In the genomic region with DNA sequence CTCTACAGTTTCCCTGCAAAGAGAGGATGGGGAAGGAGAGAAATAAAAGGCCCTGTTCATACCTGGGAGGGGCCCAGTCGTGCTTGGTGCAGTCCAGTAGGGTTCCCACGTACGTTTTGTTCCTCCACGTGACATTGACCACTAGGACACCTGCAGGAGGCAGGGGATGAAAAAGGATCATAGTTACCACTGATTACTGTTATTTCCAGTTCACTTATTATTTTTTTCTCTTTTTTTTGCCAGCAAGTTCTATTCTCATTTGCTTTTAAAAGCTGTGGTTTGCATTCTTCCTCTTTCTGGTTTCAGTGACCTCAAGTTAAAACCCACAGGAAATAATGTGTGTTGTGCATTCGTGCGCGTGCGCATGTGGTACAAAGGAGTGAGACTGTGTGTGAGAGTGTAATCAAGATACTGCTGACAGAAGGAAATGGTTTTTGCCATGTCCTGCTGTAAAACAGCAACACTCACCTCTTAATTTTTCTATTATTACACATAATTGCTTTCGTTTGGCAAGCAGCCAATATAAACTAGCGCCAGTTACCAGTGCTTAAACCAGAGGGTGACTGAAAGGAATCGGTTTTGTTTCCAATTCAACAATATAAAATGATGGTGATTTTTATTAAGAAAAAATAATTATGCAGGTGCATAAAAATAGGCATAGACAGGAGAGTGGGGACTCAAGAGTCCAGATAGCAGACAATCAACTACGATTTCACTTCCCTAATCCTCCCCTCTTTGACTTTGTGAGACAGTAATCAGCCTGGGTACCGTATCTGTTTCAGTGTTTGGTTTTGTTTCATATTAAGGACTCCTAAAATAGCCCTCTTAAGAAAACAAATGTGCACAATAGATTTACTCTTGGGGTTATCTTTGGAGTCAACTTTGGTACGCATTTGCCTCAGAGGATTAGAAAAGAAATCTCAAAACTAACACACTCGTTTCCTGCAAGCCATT, we compare ENCODE assay signal across 8 cellular contexts.
DNase-seq lines count a peak whose midpoint lies in the region; ATAC-seq and TF ChIP-seq lines count a peak whose summit lies in the region.
"Had no signal": no experiment of that assay in that cellular context is flagged by ENCODE, and none has a peak within 500 bp of the region (broad histone marks: within the 10 kb centered on the region; RNA-seq: fewer than 3 reads in every experiment).

No MANE protein-coding gene starts in this region.

- DNase-seq in NCI-H2107 treated with DMSO at 0.1 percent for 48 hours (lab: John Stamatoyannopoulos, UW; ENCODE audit: unreplicated experiment), result peak; percentile 66
- DNase-seq in central memory CD8-positive, alpha-beta T cell (ENCODE audit: low spot score in 2 of 2), result peak in 1 of 2 donors; percentile 23
- DNase-seq in stimulated activated CD8-positive, alpha-beta memory T cell treated with anti-CD3 and anti-CD28 coated beads, Interleukin-15, amount 100 ng/mL, for 4 hours (ENCODE audit: low read depth in 2 of 2), result peak; percentile 46

- H3K36me3 ChIP-seq in liver (ENCODE audit: control insufficient read depth in 4 of 4, insufficient read depth in 3 of 4, low read depth in 1 of 4, low read length in 3 of 4), result peaks cover 0 to 3% (median 0%) of the 10 kb centered on the region in 4 donors

- H3K4me1 ChIP-seq in liver (ENCODE audit: control insufficient read depth in 4 of 4, insufficient read depth in 4 of 4, low read length in 3 of 4), result peaks cover 0 to 20% (median 9%) of the 10 kb centered on the region in 4 donors
- H3K4me1 ChIP-seq: parathyroid adenoma had no signal

- H3K27me3 Mint-ChIP-seq in central memory CD8-positive, alpha-beta T cell, result no peaks in the 10 kb centered on the region

- no peak overlapping the region for H3K27ac Mint-ChIP-seq in central memory CD8-positive, alpha-beta T cell (ENCODE audit: low read depth)

- H3K27ac ChIP-seq in liver (ENCODE audit: low read depth in 1 of 2, low read length in 2 of 2), result peak overlapping the region; percentile 22 to 39

- peaks cover 9% of the 10 kb centered on the region for H3K4me1 Mint-ChIP-seq in central memory CD8-positive, alpha-beta T cell

- WGBS in liver, result 52% methylated on average over 15 of the region's 15 CpGs

- peaks cover 6% of the 10 kb centered on the region for H3K9me3 Mint-ChIP-seq in central memory CD8-positive, alpha-beta T cell

- no peak overlapping the region for H3K4me3 Mint-ChIP-seq in central memory CD8-positive, alpha-beta T cell

- peaks cover 3% of the 10 kb centered on the region for H3K36me3 Mint-ChIP-seq in central memory CD8-positive, alpha-beta T cell (ENCODE audit: insufficient read depth)

- H3K4me3 ChIP-seq in WI38 (ENCODE audit: low read depth, low read length) (peak overlapping the region; percentile 30), liver (ENCODE audit: low read depth in 1 of 3, low read length in 3 of 3) (no peak overlapping the region)

- no peaks in the 10 kb centered on the region for H3K9me3 ChIP-seq in liver (ENCODE audit: control insufficient read depth in 4 of 4, low read length in 3 of 4)

- ATAC-seq in GM18858 (IDR thresholded peaks at IDR 0.05; ENCODE audit: unreplicated experiment) (peak; percentile 64), HG03025 (IDR thresholded peaks at IDR 0.05; ENCODE audit: low FRiP score, unreplicated experiment) (peak; percentile 75)
- ATAC-seq in central memory CD8-positive, alpha-beta T cell (replicated peaks; ENCODE audit: extremely low read depth, poor library complexity, severe bottlenecking), result peak; percentile 80

- no peaks in the 10 kb centered on the region for H3K27me3 ChIP-seq in liver (ENCODE audit: control insufficient read depth in 4 of 4, insufficient read depth in 4 of 4, low read length in 3 of 4)

- peak in 1 of 2 donors; percentile 17 for TF ChIP-seq RAD21 in liver (IDR thresholded peaks at IDR 0.05)

- peak overlapping the region in 1 of 2 donors; percentile 23 for H3K9ac ChIP-seq in liver (ENCODE audit: low read depth in 1 of 2, low read length in 2 of 2)
- H3K9ac ChIP-seq: parathyroid adenoma had no signal

- TF ChIP-seq CTCF in WI38 (IDR thresholded peaks at IDR 0.05; ENCODE audit: low read depth, low read length), result no peak
- no peak for TF ChIP-seq CTCF in liver (IDR thresholded peaks at IDR 0.05; ENCODE audit: low read depth, low read length, missing input control)

TF ChIP-seq in liver, 16 proteins besides CTCF, POLR2A, EP300 and RAD21:
- no peak for TF ChIP-seq TAF1 (conservative IDR thresholded peaks at IDR 0.05)
- peak; percentile 41 for TF ChIP-seq NR2F2 (IDR thresholded peaks at IDR 0.05)
- TF ChIP-seq MAX (IDR thresholded peaks at IDR 0.05), result no peak
- TF ChIP-seq RXRA (IDR thresholded peaks at IDR 0.05), result peak in 1 of 2 donors; percentile 20
- TF ChIP-seq, protein P1, sequence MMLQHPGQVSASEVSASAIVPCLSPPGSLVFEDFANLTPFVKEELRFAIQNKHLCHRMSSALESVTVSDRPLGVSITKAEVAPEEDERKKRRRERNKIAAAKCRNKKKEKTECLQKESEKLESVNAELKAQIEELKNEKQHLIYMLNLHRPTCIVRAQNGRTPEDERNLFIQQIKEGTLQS (IDR thresholded peaks at IDR 0.05), result no peak
- no peak for TF ChIP-seq ZBTB33 (IDR thresholded peaks at IDR 0.05)
